22 cellular contexts compared by ENCODE assay signal in the genomic region with DNA sequence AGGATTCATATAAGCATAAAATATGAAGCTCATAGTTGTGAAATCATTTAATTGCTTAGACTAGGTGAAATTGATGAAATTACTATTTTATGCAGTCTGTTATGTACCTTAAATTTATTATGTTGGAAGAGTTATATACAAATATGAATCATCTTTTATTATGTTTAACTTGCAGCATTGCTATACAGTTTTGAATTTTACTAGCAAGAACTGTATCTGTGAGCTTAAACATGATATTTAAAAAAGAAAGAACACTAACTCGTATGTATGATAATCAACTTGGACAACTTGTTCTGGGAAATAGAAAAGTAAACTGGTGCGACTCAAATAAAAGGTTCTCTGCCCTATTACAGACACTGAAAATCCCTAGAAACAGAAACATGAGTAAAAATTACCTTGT. TPM values are rescaled to one million over a fixed set of nuclear protein-coding genes. Genes with fewer than 3 reads are reported as not detected.
DNase-seq lines count a peak whose midpoint lies in the region; ATAC-seq and TF ChIP-seq lines count a peak whose summit lies in the region.
"Had no signal": no experiment of that assay in that cellular context is flagged by ENCODE, and none has a peak within 500 bp of the region (broad histone marks: within the 10 kb centered on the region; RNA-seq: fewer than 3 reads in every experiment).

No MANE protein-coding gene starts in this region.

- no peak for TF ChIP-seq EP300 in transverse colon (IDR thresholded peaks at IDR 0.05; ENCODE audit: low read depth)

- in situ Hi-C loops in transverse colon (cut with MboI; ENCODE audit: low pct_ligation_motif_present in 1 of 4, low pct_unique_long_range_greater_than_20kb in 1 of 4, low sequenced_read_pairs in 3 of 4): no loop called here

- no peak for TF ChIP-seq POLR2A in transverse colon (IDR thresholded peaks at IDR 0.05)

- H3K27ac ChIP-seq in colonic mucosa (peak overlapping the region; percentile 80), transverse colon (peak overlapping the region; percentile 77 to 82 (median 78)), right cardiac atrium (ENCODE audit: low read length) (no peak overlapping the region)
- H3K27ac ChIP-seq: BLaER1 treated with 17β-estradiol and CSF1 and Interleukin-3, amounts not matched to agents 10 nM and 100 nM; HL-60 had no signal

- ATAC-seq in mucosa of descending colon: peak; percentile 57
- ATAC-seq in GM21447 (IDR thresholded peaks at IDR 0.05; ENCODE audit: unreplicated experiment): no peak
- ATAC-seq in right cardiac atrium: no peak

- TF ChIP-seq CTCF in colonic mucosa (IDR thresholded peaks at IDR 0.05): no peak
- no peak for TF ChIP-seq CTCF in mucosa of descending colon (IDR thresholded peaks at IDR 0.05)
- TF ChIP-seq CTCF in transverse colon (IDR thresholded peaks at IDR 0.05): no peak

- DNase-seq in HT-29 (ENCODE audit: low spot score) (peak; percentile 32), colonic mucosa (no peak), mucosa of descending colon (no peak), transverse colon (no peak), UCSD-AML1 (lab: John Stamatoyannopoulos, UW; ENCODE audit: unreplicated experiment) (no peak), right cardiac atrium (no peak), AG08396 (ENCODE audit: low spot score) (no peak)
- DNase-seq: CD8-positive, alpha-beta memory T cell; DMS79 treated with DMSO at 0.1 percent for 48 hours; NCI-H1417; NCI-H187 treated with DMSO at 0.1 percent for 48 hours; NCI-H2171; NCI-H446; NCI-H69; NK-92 treated with Interleukin-12 subunit alpha and Interleukin-12 subunit beta, amount 100 ng/mL, for 24 hours had no signal

- H3K9me3 ChIP-seq in colonic mucosa (no peaks in the 10 kb centered on the region), mucosa of descending colon (no peaks in the 10 kb centered on the region), transverse colon (no peaks in the 10 kb centered on the region), right cardiac atrium (ENCODE audit: control insufficient read depth, low read length) (no peaks in the 10 kb centered on the region)
- H3K9me3 ChIP-seq: BLaER1 treated with 17β-estradiol and CSF1 and Interleukin-3, amounts not matched to agents 10 nM and 100 nM; HAP-1 had no signal

- H3K4me1 ChIP-seq in colonic mucosa (no peaks in the 10 kb centered on the region), mucosa of descending colon (ENCODE audit: low read depth) (peaks cover 3% of the 10 kb centered on the region), transverse colon (peaks cover 0 to 31% (median 10%) of the 10 kb centered on the region in 4 donors), right cardiac atrium (ENCODE audit: control insufficient read depth, insufficient read depth, low read length) (no peaks in the 10 kb centered on the region)
- H3K4me1 ChIP-seq: BLaER1 treated with 17β-estradiol and CSF1 and Interleukin-3, amounts not matched to agents 10 nM and 100 nM; HAP-1 had no signal

- H3K36me3 ChIP-seq in colonic mucosa (no peaks in the 10 kb centered on the region), mucosa of descending colon (ENCODE audit: low read depth) (no peaks in the 10 kb centered on the region), transverse colon (no peaks in the 10 kb centered on the region)
- H3K36me3 ChIP-seq: HAP-1 had no signal

- no peaks in the 10 kb centered on the region for H3K27me3 ChIP-seq in colonic mucosa
- H3K27me3 ChIP-seq in transverse colon: no peaks in the 10 kb centered on the region
- no peaks in the 10 kb centered on the region for H3K27me3 ChIP-seq in right cardiac atrium (ENCODE audit: control insufficient read depth, insufficient read depth)
- H3K27me3 ChIP-seq: BLaER1 treated with 17β-estradiol and CSF1 and Interleukin-3, amounts not matched to agents 10 nM and 100 nM had no signal

- WGBS in transverse colon (ENCODE audit: low coverage in 1 of 2), 2 donors: 39 to 51% methylated on average over 2 of the region's 2 CpGs
- WGBS in right cardiac atrium: 78% methylated on average over 2 of the region's 2 CpGs

- no peak overlapping the region for H3K9ac ChIP-seq in colonic mucosa (ENCODE audit: low read depth in 2 of 2, low read length in 2 of 2)
- H3K9ac ChIP-seq: BLaER1 treated with 17β-estradiol and CSF1 and Interleukin-3, amounts not matched to agents 10 nM and 100 nM had no signal

- intact Hi-C loops in colonic mucosa (cut with DNase I): no loop called here
- intact Hi-C loops in mucosa of descending colon (cut with DNase I, micrococcal nuclease): loop anchor here in 1 of 2 donors (5.0 kb wide), 1 partner anchor 36 kb away; a partner anchor contains a TSS
- intact Hi-C loops in transverse colon (cut with DNase I; ENCODE audit: low total_unique reads): no loop called here
- intact Hi-C loops in right cardiac atrium (cut with DNase I): no loop called here

- H3K4me3 ChIP-seq in colonic mucosa (peak overlapping the region; percentile 12), mucosa of descending colon (no peak overlapping the region), transverse colon (peak overlapping the region in 3 of 4 donors; percentile 19 to 46 (median 22)), right cardiac atrium (ENCODE audit: low read length) (no peak overlapping the region)
- H3K4me3 ChIP-seq: BLaER1 treated with 17β-estradiol and CSF1 and Interleukin-3, amounts not matched to agents 10 nM and 100 nM; HAP-1 had no signal

RNA-seq across cellular contexts. Expression of a gene that starts 1.8 kb away (rescaled TPM):
- total RNA-seq in HT-29 (2014; rRNA removed; shearing (Covaris generic)): 1.3 and 1.4 TPM in 2 replicates
- total RNA-seq in colonic mucosa: 10 to 100 TPM in 1 of 2 donors, 1 to 10 TPM in 1; 9.0 to 18.8 TPM
- 10 to 100 TPM in 2 of 3 donors, 1 to 10 TPM in 1; 7.5 to 20.6 (median 18.9) TPM for total RNA-seq in mucosa of descending colon
- total RNA-seq in transverse colon: 10 to 100 TPM in 2 of 4 donors, 1 to 10 TPM in 2; 4.9 to 23.5 (median 11.7) TPM
- total RNA-seq in right cardiac atrium: under 1 TPM in 1 of 4 donors, not detected in 3; 0.28 TPM
- not detected for polyA plus RNA-seq in right cardiac atrium
- total RNA-seq: CD8-positive, alpha-beta memory T cell; G401; LHCN-M2; OCI-LY7 had no signal
- polyA plus RNA-seq: CD8-positive, alpha-beta memory T cell had no signal

RNA-seq across cellular contexts. Expression of a gene that starts 36.1 kb away (rescaled TPM):
- 1.1 TPM in 2 replicates for total RNA-seq in HT-29 (2014; rRNA removed; shearing (Covaris generic))
- total RNA-seq in colonic mucosa (1 to 10 TPM; 4.6 to 5.4 TPM), mucosa of descending colon (1 to 10 TPM; 5.4 to 9.1 (median 6.2) TPM), transverse colon (10 to 100 TPM in 1 of 4 donors, 1 to 10 TPM in 3; 6.0 to 16.7 (median 6.6) TPM), right cardiac atrium (1 to 10 TPM; 3.5 to 5.7 (median 4.2) TPM)
- 2.7 TPM for polyA plus RNA-seq in right cardiac atrium

RNA-seq across cellular contexts. Expression of a gene that starts 36.2 kb away (rescaled TPM):
- 13.9 and 21.5 TPM in 2 replicates for total RNA-seq in HT-29 (2014; rRNA removed; shearing (Covaris generic))
- total RNA-seq in colonic mucosa (10 to 100 TPM; 17.2 to 18.8 TPM), mucosa of descending colon (10 to 100 TPM; 18.6 to 33.9 (median 23.0) TPM), transverse colon (10 to 100 TPM; 10.3 to 27.9 (median 19.0) TPM), right cardiac atrium (1 to 10 TPM; 6.4 to 9.0 (median 7.4) TPM)
- 4.1 TPM for polyA plus RNA-seq in right cardiac atrium

RNA-seq across cellular contexts. Expression of a gene that starts 46.7 kb away (rescaled TPM):
- 11.7 and 13.1 TPM in 2 replicates for total RNA-seq in HT-29 (2014; rRNA removed; shearing (Covaris generic))
- 1 to 10 TPM; 4.4 to 4.7 TPM for total RNA-seq in colonic mucosa
- 1 to 10 TPM; 2.6 to 9.1 (median 4.1) TPM for total RNA-seq in mucosa of descending colon
- 1 to 10 TPM in 3 of 4 donors, under 1 TPM in 1; 0.80 to 4.9 (median 3.6) TPM for total RNA-seq in transverse colon
- 10 to 100 TPM in 1 of 4 donors, 1 to 10 TPM in 3; 5.9 to 10.1 (median 7.6) TPM for total RNA-seq in right cardiac atrium
- 3.4 TPM for polyA plus RNA-seq in right cardiac atrium

RNA-seq across cellular contexts. Expression of a gene that starts 52.9 kb away (rescaled TPM):
- 8.1 and 10.0 TPM in 2 replicates for total RNA-seq in HT-29 (2014; rRNA removed; shearing (Covaris generic))
- total RNA-seq in colonic mucosa: 10 to 100 TPM; 11.2 to 26.0 TPM
- 10 to 100 TPM in 2 of 3 donors, 1 to 10 TPM in 1; 6.7 to 30.1 (median 19.7) TPM for total RNA-seq in mucosa of descending colon
- 10 to 100 TPM in 2 of 4 donors, 1 to 10 TPM in 2; 2.2 to 25.5 (median 12.9) TPM for total RNA-seq in transverse colon
- 10 to 100 TPM; 56.9 to 89.7 (median 77.0) TPM for total RNA-seq in right cardiac atrium
- polyA plus RNA-seq in right cardiac atrium: 48.3 TPM
- polyA plus RNA-seq: CD8-positive, alpha-beta memory T cell had no signal

Comparison
In these comparisons a context has a peak if more than half of its experiments do, and no peak if none do; other contexts are left out.
1. H3K4me3 ChIP-seq: peak in colonic mucosa (single experiment) and transverse colon (3 of 4); none in mucosa of descending colon (single experiment) and right cardiac atrium (single experiment).